In the genomic region with DNA sequence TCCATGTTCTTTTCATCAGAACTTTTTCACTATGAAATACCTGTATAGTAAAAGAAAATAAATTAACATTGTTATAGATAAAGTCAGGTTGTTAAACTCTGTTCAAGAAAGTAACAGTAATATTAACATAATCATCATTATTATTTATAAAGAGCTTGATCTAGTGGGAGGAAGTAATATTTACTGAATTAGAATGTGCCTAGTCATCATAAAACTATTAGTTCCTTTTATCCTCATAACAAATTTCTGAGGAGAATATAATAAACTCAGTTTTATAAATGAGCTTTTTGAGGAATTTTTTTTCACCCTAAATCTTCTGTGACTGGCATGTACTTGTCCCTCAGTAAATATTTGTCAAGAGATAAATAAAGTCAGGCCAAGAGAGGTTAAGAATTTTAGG, we compare ENCODE assay signal across 1 cellular context.
TF ChIP-seq lines count a peak whose summit lies in the region.

No MANE protein-coding gene starts in this region.

TF ChIP-seq in HepG2, 621 proteins besides CTCF, POLR2A, EP300 and RAD21 (continued from another document):
- TF ChIP-seq ZNF207 (IDR thresholded peaks at IDR 0.05; ENCODE audit: borderline replicate concordance) = no peak
- no peak for TF ChIP-seq ZNF17 (CRISPR knock-in tag; IDR thresholded peaks at IDR 0.05)
- no peak for TF ChIP-seq ZFP62 (CRISPR knock-in tag; IDR thresholded peaks at IDR 0.05)
TF ChIP-seq in HepG2: peak in this region for 2.
